In the genomic region with DNA sequence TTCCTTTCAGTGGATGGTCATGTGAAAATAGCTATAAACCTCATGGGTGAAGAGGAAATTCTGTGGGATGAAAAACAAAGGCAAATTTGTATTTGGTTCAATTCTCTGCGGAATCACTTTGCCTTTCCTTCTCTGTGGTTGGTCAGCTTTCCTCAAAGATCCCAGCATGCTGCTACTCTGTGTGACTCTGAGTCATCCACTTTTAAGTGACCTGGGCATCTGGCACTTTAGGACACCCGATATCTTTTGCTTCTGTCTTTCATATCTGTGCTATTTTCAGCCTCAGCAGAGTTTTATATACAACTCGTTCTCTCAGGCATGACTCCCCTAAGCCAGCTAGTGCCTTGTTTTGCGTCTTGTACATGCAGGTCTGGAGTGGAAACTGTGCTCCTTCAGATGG, we compare ENCODE assay signal across 1 cellular context.
TF ChIP-seq lines count a peak whose summit lies in the region.

No MANE protein-coding gene starts in this region.

TF ChIP-seq in HEK293, 187 proteins besides CTCF, POLR2A, EP300 and RAD21 (continued from another document):
- TF ChIP-seq, protein P1, sequence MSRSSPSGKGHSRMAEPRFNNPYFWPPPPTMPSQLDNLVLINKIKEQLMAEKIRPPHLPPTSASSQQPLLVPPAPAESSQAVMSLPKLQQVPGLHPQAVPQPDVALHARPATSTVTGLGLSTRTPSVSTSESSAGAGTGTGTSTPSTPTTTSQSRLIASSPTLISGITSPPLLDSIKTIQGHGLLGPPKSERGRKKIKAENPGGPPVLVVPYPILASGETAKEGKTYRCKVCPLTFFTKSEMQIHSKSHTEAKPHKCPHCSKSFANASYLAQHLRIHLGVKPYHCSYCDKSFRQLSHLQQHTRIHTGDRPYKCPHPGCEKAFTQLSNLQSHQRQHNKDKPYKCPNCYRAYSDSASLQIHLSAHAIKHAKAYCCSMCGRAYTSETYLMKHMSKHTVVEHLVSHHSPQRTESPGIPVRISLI (tag by site-specific recombination; IDR thresholded peaks at IDR 0.05), result no peak
- no peak for TF ChIP-seq ZNF112 (tag by site-specific recombination; IDR thresholded peaks at IDR 0.05)
- TF ChIP-seq ZNF239 (tag by site-specific recombination; IDR thresholded peaks at IDR 0.05), result no peak
- TF ChIP-seq ZNF114 (tag by site-specific recombination; IDR thresholded peaks at IDR 0.05), result no peak
- TF ChIP-seq, protein P2, sequence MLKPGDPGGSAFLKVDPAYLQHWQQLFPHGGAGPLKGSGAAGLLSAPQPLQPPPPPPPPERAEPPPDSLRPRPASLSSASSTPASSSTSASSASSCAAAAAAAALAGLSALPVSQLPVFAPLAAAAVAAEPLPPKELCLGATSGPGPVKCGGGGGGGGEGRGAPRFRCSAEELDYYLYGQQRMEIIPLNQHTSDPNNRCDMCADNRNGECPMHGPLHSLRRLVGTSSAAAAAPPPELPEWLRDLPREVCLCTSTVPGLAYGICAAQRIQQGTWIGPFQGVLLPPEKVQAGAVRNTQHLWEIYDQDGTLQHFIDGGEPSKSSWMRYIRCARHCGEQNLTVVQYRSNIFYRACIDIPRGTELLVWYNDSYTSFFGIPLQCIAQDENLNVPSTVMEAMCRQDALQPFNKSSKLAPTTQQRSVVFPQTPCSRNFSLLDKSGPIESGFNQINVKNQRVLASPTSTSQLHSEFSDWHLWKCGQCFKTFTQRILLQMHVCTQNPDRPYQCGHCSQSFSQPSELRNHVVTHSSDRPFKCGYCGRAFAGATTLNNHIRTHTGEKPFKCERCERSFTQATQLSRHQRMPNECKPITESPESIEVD (tag by site-specific recombination; IDR thresholded peaks at IDR 0.05), result peak; percentile 70
- no peak for TF ChIP-seq MYNN (tag by site-specific recombination; IDR thresholded peaks at IDR 0.05; ENCODE audit: borderline replicate concordance)
- no peak for TF ChIP-seq ZNF350 (tag by site-specific recombination; IDR thresholded peaks at IDR 0.05)
- peak; percentile 51 for TF ChIP-seq FEZF1 (tag by site-specific recombination; IDR thresholded peaks at IDR 0.05)
- TF ChIP-seq ZNF558 (tag by site-specific recombination; IDR thresholded peaks at IDR 0.05), result 0 out of 2 replicates have a peak, but pooled peaks have one; percentile 16
- TF ChIP-seq GLIS1 (tag by site-specific recombination; IDR thresholded peaks at IDR 0.05), result peak; percentile 45
